Comparison of ENCODE assay signal across 1 cellular context in the genomic region with DNA sequence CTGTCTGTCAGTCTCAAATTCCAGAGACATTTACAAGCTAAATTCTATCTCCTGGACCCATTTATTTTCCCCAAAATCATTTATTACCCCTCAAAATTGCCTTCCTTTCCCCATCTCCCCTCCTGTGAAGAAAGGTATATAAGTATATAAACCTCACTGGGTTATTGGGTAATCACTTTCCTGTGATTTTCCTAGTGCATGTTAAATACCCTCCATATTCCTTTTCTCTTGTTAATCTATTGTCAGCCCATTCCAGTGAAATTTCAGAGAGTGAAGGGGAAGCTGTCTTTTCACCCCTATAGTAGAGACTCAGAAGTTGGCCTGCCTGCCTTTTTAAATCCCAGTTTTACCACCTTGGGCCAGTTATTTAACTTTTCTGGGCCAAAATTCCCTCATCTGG.
TF ChIP-seq lines count a peak whose summit lies in the region.

No MANE protein-coding gene starts in this region.

TF ChIP-seq in endothelial cell of umbilical vein, 7 proteins besides CTCF, POLR2A, EP300 and RAD21:
- TF ChIP-seq MYC (IDR thresholded peaks at IDR 0.05; ENCODE audit: low read depth, low read length), result no peak
- no peak for TF ChIP-seq FOS (IDR thresholded peaks at IDR 0.05; ENCODE audit: borderline replicate concordance, insufficient read depth, low read length)
- TF ChIP-seq EZH2 (IDR thresholded peaks at IDR 0.05; ENCODE audit: borderline replicate concordance, low read depth, low read length, severe bottlenecking), result peak; percentile 42
- no peak for TF ChIP-seq MAX (IDR thresholded peaks at IDR 0.05; ENCODE audit: insufficient read depth, insufficient read length)
TF ChIP-seq in endothelial cell of umbilical vein: peak in this region for 1.
